20 cellular contexts compared by ENCODE assay signal in the genomic region with DNA sequence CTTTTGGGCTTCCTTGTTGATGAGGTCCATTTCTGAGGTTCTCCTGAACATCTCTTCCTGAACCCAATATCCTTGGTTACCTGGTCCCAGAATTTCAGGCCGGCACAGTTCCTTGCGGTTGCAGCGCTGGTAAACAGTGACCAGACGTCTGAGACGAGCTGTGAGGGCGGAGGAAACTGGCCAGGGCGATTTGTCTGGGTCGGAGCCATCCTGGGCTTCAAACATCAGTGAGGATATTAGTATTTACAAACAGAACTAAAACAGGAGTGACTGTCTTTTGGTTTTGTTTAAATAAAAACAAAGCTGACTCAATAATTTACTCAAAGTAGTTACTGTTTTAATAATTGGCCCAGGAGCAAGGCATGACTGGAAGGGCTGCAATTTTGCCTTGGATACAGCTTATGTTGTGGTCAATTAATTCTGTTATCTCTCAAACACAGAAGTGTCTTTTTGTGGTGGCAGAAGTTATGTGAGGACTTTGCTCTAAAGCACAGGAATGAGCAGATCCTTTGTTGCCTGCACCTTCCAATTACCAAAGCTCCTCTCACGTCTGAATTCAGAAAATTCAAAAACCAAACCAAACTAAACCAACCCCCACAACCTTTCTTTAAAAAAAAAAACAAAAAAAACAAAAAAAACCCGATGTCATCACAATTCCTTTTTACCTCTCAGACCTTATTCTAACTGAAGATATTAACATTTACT. TPM values are rescaled to one million over a fixed set of nuclear protein-coding genes. Genes with fewer than 3 reads are reported as not detected.
A peak's percentile ranks its signal among the peaks of the same experiment; 100 is the strongest.
DNase-seq lines count a peak whose midpoint lies in the region; ATAC-seq and TF ChIP-seq lines count a peak whose summit lies in the region.
"Had no signal": no experiment of that assay in that cellular context is flagged by ENCODE, and none has a peak within 500 bp of the region (broad histone marks: within the 10 kb centered on the region; RNA-seq: fewer than 3 reads in every experiment).

No MANE protein-coding gene starts in this region.

- no peak for TF ChIP-seq POLR2A in breast epithelium (IDR thresholded peaks at IDR 0.05)
- no peak for TF ChIP-seq POLR2A in upper lobe of left lung (IDR thresholded peaks at IDR 0.05)

- no TSS peak for BruUV-seq in MCF 10A (replicated peaks; lab: Mats Ljungman, UMichigan)

- CTCF ChIA-PET in MCF 10A (lab: Yijun Ruan, JAX) = interaction anchor here (0.6 to 4.8 kb wide), 6 partner anchors 8 to 309 kb away, joined by 3 to 34 read pairs (median 4); no protein-coding TSS in a partner anchor

- WGBS in upper lobe of left lung, 2 donors = 58 to 76% methylated on average over 10 of the region's 10 CpGs

- H3K36me3 Mint-ChIP-seq in MCF 10A (ENCODE audit: insufficient read depth, unreplicated experiment) = peaks cover 68% of the 10 kb centered on the region
- peaks cover 91% of the 10 kb centered on the region for H3K36me3 Mint-ChIP-seq in stimulated activated effector memory CD8-positive, alpha-beta T cell treated with anti-CD3 and anti-CD28 coated beads, Interleukin-12 subunit alpha, Interleukin-12 subunit beta, amount 100 ng/mL, for 72 hours

- intact Hi-C loops in breast epithelium (cut with DNase I; ENCODE audit: low total_unique reads) = no loop called here
- intact Hi-C loops in MCF 10A (cut with micrococcal nuclease) = no loop called here
- intact Hi-C loops in left ventricle myocardium superior (cut with micrococcal nuclease) = no loop called here

- H3K27me3 ChIP-seq in breast epithelium = no peaks in the 10 kb centered on the region
- no peaks in the 10 kb centered on the region for H3K27me3 ChIP-seq in upper lobe of left lung
- H3K27me3 ChIP-seq: transverse colon had no signal

- no peaks in the 10 kb centered on the region for H3K9me3 ChIP-seq in breast epithelium
- H3K9me3 ChIP-seq in SK-N-MC (ENCODE audit: low read depth, low read length) = no peaks in the 10 kb centered on the region
- H3K9me3 ChIP-seq in upper lobe of left lung = no peaks in the 10 kb centered on the region
- H3K9me3 ChIP-seq: transverse colon had no signal

- H3K27ac ChIP-seq in breast epithelium = peak overlapping the region; percentile 10 to 34
- peak overlapping the region; percentile 85 for H3K27ac ChIP-seq in SK-N-MC
- H3K27ac ChIP-seq in upper lobe of left lung = peak overlapping the region in 2 of 4 donors; percentile 5 to 43
- H3K27ac ChIP-seq: parathyroid adenoma, PC-9 had no signal

- TF ChIP-seq CTCF in breast epithelium (IDR thresholded peaks at IDR 0.05) (no peak), MCF 10A (IDR thresholded peaks at IDR 0.05; ENCODE audit: unreplicated experiment) (no peak), upper lobe of left lung (IDR thresholded peaks at IDR 0.05) (no peak)

- ATAC-seq in left ventricle myocardium superior (peak; percentile 24), upper lobe of left lung (ENCODE audit: low FRiP score in 2 of 2) (no peak), HG03280 (IDR thresholded peaks at IDR 0.05; ENCODE audit: unreplicated experiment) (no peak), GM21529 (IDR thresholded peaks at IDR 0.05; ENCODE audit: unreplicated experiment) (no peak)
- no peak for ATAC-seq in stimulated activated effector memory CD8-positive, alpha-beta T cell treated with anti-CD3 and anti-CD28 coated beads, Interleukin-12 subunit alpha, Interleukin-12 subunit beta, amount 100 ng/mL, for 72 hours

- DNase-seq in breast epithelium (ENCODE audit: low spot score in 2 of 2) = peak in 1 of 2 donors; percentile 21
- no peak for DNase-seq in MCF 10A (ENCODE audit: unreplicated experiment)
- no peak for DNase-seq in SK-N-MC (ENCODE audit: low read depth, low spot score)
- DNase-seq in left ventricle myocardium superior = no peak
- no peak for DNase-seq in stimulated activated effector memory CD8-positive, alpha-beta T cell treated with anti-CD3 and anti-CD28 coated beads, Interleukin-12 subunit alpha, Interleukin-12 subunit beta, amount 100 ng/mL, for 72 hours (ENCODE audit: low spot score in 2 of 2)
- no peak for DNase-seq in upper lobe of left lung
- DNase-seq: activated CD4-positive, alpha-beta T cell treated with anti-CD3 and anti-CD28 coated beads for 1 hour; central memory CD4-positive, alpha-beta T cell; H9; KG1; midbrain; NCI-H1436 treated with DMSO at 0.1 percent for 48 hours; PC-9; stimulated activated CD4-positive, alpha-beta T cell treated with anti-CD3 and anti-CD28 coated beads, Interleukin-2, amount 100 ng/mL, for 24 hours; transverse colon had no signal

- POLR2A ChIA-PET in MCF 10A (lab: Yijun Ruan, JAX) = no interaction called here

- peaks cover 8% of the 10 kb centered on the region for H3K36me3 ChIP-seq in breast epithelium
- peaks cover 32% of the 10 kb centered on the region for H3K36me3 ChIP-seq in SK-N-MC (ENCODE audit: insufficient read depth, low read length)
- peaks cover 13 to 72% (median 20%) of the 10 kb centered on the region in 4 donors for H3K36me3 ChIP-seq in upper lobe of left lung

- H3K27me3 Mint-ChIP-seq in MCF 10A (ENCODE audit: insufficient read depth, unreplicated experiment) = no peaks in the 10 kb centered on the region
- H3K27me3 Mint-ChIP-seq: activated naive CD8-positive, alpha-beta T cell had no signal

- H3K4me3 ChIP-seq in breast epithelium = no peak overlapping the region
- H3K4me3 ChIP-seq in SK-N-MC = no peak overlapping the region
- H3K4me3 ChIP-seq in upper lobe of left lung = no peak overlapping the region
- H3K4me3 ChIP-seq: PC-9, transverse colon had no signal

- no peak for TF ChIP-seq EP300 in upper lobe of left lung (IDR thresholded peaks at IDR 0.05)

- H3K4me1 Mint-ChIP-seq in MCF 10A (ENCODE audit: insufficient read depth, unreplicated experiment) = peaks cover 9% of the 10 kb centered on the region
- peaks cover 6% of the 10 kb centered on the region for H3K4me1 Mint-ChIP-seq in stimulated activated effector memory CD8-positive, alpha-beta T cell treated with anti-CD3 and anti-CD28 coated beads, Interleukin-12 subunit alpha, Interleukin-12 subunit beta, amount 100 ng/mL, for 72 hours
- H3K4me1 Mint-ChIP-seq: H9 had no signal

- no peak overlapping the region for H3K9ac ChIP-seq in SK-N-MC (ENCODE audit: insufficient read length)
- H3K9ac ChIP-seq: parathyroid adenoma had no signal

- H3K9me3 Mint-ChIP-seq in MCF 10A (ENCODE audit: unreplicated experiment) = no peaks in the 10 kb centered on the region
- H3K9me3 Mint-ChIP-seq in stimulated activated effector memory CD8-positive, alpha-beta T cell treated with anti-CD3 and anti-CD28 coated beads, Interleukin-12 subunit alpha, Interleukin-12 subunit beta, amount 100 ng/mL, for 72 hours = no peaks in the 10 kb centered on the region
- H3K9me3 Mint-ChIP-seq: H9 had no signal

- H3K4me3 Mint-ChIP-seq in MCF 10A (ENCODE audit: unreplicated experiment) = no peak overlapping the region
- H3K4me3 Mint-ChIP-seq in stimulated activated effector memory CD8-positive, alpha-beta T cell treated with anti-CD3 and anti-CD28 coated beads, Interleukin-12 subunit alpha, Interleukin-12 subunit beta, amount 100 ng/mL, for 72 hours = no peak overlapping the region
- H3K4me3 Mint-ChIP-seq: activated naive CD8-positive, alpha-beta T cell; H9; T-helper 1 cell treated with Interleukin-12 subunit alpha and Interleukin-12 subunit beta and Interleukin-4 antibody, amounts not matched to agents 30 μg/mL and 1 μg/mL, for 36 hours had no signal

- no peak overlapping the region for H3K27ac Mint-ChIP-seq in MCF 10A (ENCODE audit: low read depth, unreplicated experiment)
- H3K27ac Mint-ChIP-seq in stimulated activated effector memory CD8-positive, alpha-beta T cell treated with anti-CD3 and anti-CD28 coated beads, Interleukin-12 subunit alpha, Interleukin-12 subunit beta, amount 100 ng/mL, for 72 hours = peak overlapping the region; percentile 43
- H3K27ac Mint-ChIP-seq: T-helper 1 cell treated with Interleukin-12 subunit alpha and Interleukin-12 subunit beta and Interleukin-4 antibody, amounts not matched to agents 30 μg/mL and 1 μg/mL, for 36 hours had no signal

- H3K4me1 ChIP-seq in breast epithelium = no peaks in the 10 kb centered on the region
- no peaks in the 10 kb centered on the region for H3K4me1 ChIP-seq in upper lobe of left lung
- H3K4me1 ChIP-seq: parathyroid adenoma had no signal

RNA-seq across cellular contexts. Expression of gene EMILIN3, which starts 58.7 kb away (rescaled TPM):
- total RNA-seq in breast epithelium (1 to 10 TPM in 2 of 3 donors, under 1 TPM in 1; 0.32 to 7.5 (median 1.3) TPM), MCF 10A (2022) (not detected in 2 replicates), left ventricle myocardium superior (4.3 TPM), upper lobe of left lung (under 1 TPM in 4 of 6 donors, not detected in 2; 0.06 to 0.61 (median 0.16) TPM)
- total RNA-seq: PC-9 had no signal
